In genomic region chr11:2300936-2301630, GRCh38 we compare ENCODE assay signal across 1 cellular context.
TF ChIP-seq lines count a peak whose summit lies in the region.

No MANE protein-coding gene starts in this region.

TF ChIP-seq in HepG2, 621 proteins besides CTCF, POLR2A, EP300 and RAD21:
- TF ChIP-seq SMYD3 (CRISPR knock-in tag; IDR thresholded peaks at IDR 0.05) (no peak), UBTF (CRISPR knock-in tag; IDR thresholded peaks at IDR 0.05) (no peak), MLXIP (CRISPR knock-in tag; IDR thresholded peaks at IDR 0.05; ENCODE audit: borderline replicate concordance) (no peak), ZNF577 (CRISPR knock-in tag; IDR thresholded peaks at IDR 0.05; ENCODE audit: borderline replicate concordance, low read depth) (no peak), PTBP1 (IDR thresholded peaks at IDR 0.05; ENCODE audit: low read depth, low read length, poor library complexity, severe bottlenecking) (no peak), EEA1 (CRISPR knock-in tag; IDR thresholded peaks at IDR 0.05; ENCODE audit: borderline replicate concordance) (no peak), TBX2 (CRISPR knock-in tag; IDR thresholded peaks at IDR 0.05; ENCODE audit: borderline replicate concordance) (no peak), JDP2 (CRISPR knock-in tag; IDR thresholded peaks at IDR 0.05; ENCODE audit: borderline replicate concordance) (no peak), NR2C2 (CRISPR knock-in tag; IDR thresholded peaks at IDR 0.05; ENCODE audit: borderline replicate concordance) (no peak), ZNF550 (CRISPR knock-in tag; IDR thresholded peaks at IDR 0.05; ENCODE audit: borderline replicate concordance) (no peak), ZNF766 (CRISPR knock-in tag; IDR thresholded peaks at IDR 0.05; ENCODE audit: borderline replicate concordance) (no peak), ZNF12 (CRISPR knock-in tag; IDR thresholded peaks at IDR 0.05) (no peak), FUBP1 (CRISPR knock-in tag; IDR thresholded peaks at IDR 0.05; ENCODE audit: borderline replicate concordance) (no peak), ZNF343 (CRISPR knock-in tag; IDR thresholded peaks at IDR 0.05) (no peak), RXRB (CRISPR knock-in tag; IDR thresholded peaks at IDR 0.05; ENCODE audit: borderline replicate concordance) (no peak), ZMAT3 (CRISPR knock-in tag; conservative IDR thresholded peaks at IDR 0.05) (no peak), NR1H2 (CRISPR knock-in tag; IDR thresholded peaks at IDR 0.05; ENCODE audit: borderline replicate concordance, low read depth) (no peak), ZFP36L2 (CRISPR knock-in tag; IDR thresholded peaks at IDR 0.05) (no peak)
- TF ChIP-seq, protein P1, sequence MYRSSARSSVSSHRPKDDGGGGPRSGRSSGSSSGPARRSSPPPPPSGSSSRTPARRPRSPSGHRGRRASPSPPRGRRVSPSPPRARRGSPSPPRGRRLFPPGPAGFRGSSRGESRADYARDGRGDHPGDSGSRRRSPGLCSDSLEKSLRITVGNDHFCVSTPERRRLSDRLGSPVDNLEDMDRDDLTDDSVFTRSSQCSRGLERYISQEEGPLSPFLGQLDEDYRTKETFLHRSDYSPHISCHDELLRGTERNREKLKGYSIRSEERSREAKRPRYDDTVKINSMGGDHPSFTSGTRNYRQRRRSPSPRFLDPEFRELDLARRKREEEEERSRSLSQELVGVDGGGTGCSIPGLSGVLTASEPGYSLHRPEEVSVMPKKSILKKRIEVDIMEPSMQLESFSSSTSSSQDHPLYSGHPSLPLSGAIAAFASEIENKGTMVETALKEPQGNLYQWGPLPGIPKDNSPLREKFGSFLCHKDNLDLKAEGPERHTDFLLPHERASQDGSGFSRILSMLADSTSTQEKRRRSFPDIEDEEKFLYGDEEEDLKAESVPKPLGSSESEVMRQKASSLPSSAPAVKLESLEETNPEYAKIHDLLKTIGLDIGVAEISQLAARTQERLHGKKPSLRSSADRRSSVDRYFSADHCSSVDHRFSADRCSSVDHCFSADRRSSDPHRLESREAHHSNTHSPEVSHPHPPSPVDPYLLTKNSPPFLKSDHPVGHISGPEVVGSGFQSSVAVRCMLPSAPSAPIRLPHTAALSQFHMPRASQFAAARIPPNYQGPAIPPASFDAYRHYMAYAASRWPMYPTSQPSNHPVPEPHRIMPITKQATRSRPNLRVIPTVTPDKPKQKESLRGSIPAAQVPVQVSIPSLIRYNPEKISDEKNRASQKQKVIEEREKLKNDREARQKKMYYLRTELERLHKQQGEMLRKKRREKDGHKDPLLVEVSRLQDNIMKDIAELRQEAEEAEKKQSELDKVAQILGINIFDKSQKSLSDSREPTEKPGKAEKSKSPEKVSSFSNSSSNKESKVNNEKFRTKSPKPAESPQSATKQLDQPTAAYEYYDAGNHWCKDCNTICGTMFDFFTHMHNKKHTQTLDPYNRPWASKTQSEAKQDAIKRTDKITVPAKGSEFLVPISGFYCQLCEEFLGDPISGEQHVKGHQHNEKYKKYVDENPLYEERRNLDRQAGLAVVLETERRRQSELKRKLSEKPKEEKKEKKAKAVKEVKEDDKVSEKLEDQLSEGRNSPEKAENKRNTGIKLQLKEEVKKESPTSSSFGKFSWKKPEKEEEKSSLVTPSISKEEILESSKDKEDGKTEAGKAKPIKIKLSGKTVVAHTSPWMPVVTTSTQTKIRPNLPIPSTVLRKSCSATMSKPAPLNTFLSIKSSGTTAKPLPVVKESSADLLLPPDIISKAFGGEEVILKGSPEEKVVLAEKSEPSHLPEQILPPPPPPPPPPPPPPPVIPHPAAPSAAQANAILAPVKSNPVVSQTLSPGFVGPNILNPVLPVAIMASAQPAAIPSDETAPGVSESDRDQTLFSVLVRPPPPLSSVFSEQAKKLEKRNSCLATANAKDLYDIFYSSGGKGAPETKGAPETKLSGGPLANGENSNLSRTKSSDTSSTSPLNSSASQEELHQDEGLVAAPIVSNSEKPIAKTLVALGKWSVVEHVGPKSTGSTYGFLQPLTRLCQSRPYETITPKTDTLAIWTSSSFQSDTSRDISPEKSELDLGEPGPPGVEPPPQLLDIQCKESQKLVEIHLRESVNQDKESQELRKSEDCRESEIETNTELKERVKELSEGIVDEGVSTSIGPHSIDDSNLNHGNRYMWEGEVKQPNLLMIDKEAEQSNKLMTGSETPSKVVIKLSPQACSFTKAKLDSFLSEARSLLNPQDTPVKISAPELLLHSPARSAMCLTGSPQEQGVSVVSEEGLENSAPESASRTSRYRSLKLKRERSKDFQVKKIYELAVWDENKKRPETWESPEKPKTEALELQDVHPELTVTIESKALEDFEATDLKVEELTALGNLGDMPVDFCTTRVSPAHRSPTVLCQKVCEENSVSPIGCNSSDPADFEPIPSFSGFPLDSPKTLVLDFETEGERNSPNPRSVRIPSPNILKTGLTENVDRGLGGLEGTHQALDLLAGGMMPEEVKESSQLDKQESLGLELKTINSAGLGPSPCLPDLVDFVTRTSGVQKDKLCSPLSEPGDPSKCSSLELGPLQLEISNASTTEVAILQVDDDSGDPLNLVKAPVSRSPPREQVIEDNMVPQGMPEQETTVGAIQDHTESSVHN (CRISPR knock-in tag; IDR thresholded peaks at IDR 0.05), result no peak
- TF ChIP-seq, protein P2, sequence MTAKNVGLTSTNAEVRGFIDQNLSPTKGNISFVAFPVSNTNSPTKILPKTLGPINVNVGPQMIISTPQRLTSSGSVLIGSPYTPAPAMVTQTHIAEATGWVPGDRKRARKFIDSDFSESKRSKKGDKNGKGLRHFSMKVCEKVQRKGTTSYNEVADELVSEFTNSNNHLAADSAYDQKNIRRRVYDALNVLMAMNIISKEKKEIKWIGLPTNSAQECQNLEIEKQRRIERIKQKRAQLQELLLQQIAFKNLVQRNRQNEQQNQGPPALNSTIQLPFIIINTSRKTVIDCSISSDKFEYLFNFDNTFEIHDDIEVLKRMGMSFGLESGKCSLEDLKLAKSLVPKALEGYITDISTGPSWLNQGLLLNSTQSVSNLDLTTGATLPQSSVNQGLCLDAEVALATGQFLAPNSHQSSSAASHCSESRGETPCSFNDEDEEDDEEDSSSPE (CRISPR knock-in tag; IDR thresholded peaks at IDR 0.05), result no peak
